ENCODE assay signal across 32 cellular contexts in the genomic region with DNA sequence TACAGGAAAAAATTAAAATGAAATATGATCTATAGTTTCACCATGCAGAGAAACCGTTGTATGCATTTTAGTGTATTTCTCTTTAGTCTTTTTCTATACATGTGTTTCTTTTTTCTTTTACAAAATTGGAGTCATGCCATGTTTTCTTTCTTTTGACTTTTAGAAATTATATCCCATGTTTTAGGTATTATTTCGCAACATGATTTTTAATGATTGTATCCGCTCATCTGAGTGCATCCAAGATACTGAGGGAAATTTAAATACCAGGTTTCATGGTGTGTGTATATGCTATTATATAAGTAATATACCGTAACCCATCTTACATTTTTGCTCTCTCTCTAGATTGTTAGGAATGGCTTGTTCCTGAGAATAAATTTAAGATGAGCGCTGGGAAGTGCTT.
"Had no signal": no experiment of that assay in that cellular context is flagged by ENCODE, and none has a peak within 500 bp of the region (broad histone marks: within the 10 kb centered on the region; RNA-seq: fewer than 3 reads in every experiment).

No MANE protein-coding gene starts in this region.

- H3K4me3 Mint-ChIP-seq: activated B cell treated with CpG ODN at 0.5 μM for 24 hours; activated CD8-positive, alpha-beta T cell treated with anti-CD3 and anti-CD28 coated beads for 36 hours; activated naive CD8-positive, alpha-beta T cell; activated T-cell treated with anti-CD3 and anti-CD28 coated beads, Interleukin-2, amount 50 U/mL, for 4 hours; activated T-helper 17 cell treated with anti-CD3 and anti-CD28 coated beads, Interleukin-2, amount 50 U/mL, for 72 hours; central memory CD8-positive, alpha-beta T cell; T-helper 1 cell treated with Interleukin-12 subunit alpha and Interleukin-12 subunit beta and Interleukin-4 antibody, amounts not matched to agents 30 μg/mL and 1 μg/mL, for 36 hours had no signal

- H3K27me3 ChIP-seq: brain microvascular endothelial cell, foreskin keratinocyte, gastrocnemius medialis, heart left ventricle had no signal

- H3K27ac Mint-ChIP-seq: activated B cell treated with CpG ODN at 0.5 μM for 24 hours; activated CD8-positive, alpha-beta T cell treated with anti-CD3 and anti-CD28 coated beads for 36 hours; activated naive CD8-positive, alpha-beta T cell; activated T-helper 17 cell treated with anti-CD3 and anti-CD28 coated beads, Interleukin-2, amount 50 U/mL, for 72 hours; T-helper 1 cell treated with Interleukin-12 subunit alpha and Interleukin-12 subunit beta and Interleukin-4 antibody, amounts not matched to agents 30 μg/mL and 1 μg/mL, for 36 hours had no signal

- H3K36me3 ChIP-seq: brain microvascular endothelial cell had no signal

- H3K4me1 Mint-ChIP-seq: activated B cell treated with CpG ODN at 0.5 μM for 24 hours; activated T-helper 17 cell treated with anti-CD3 and anti-CD28 coated beads, Interleukin-2, amount 50 U/mL, for 72 hours; central memory CD8-positive, alpha-beta T cell had no signal

- DNase-seq: activated B cell treated with CpG ODN at 0.5 μM for 24 hours; activated CD4-positive, alpha-beta T cell treated with anti-CD3 and anti-CD28 coated beads for 48 hours; activated CD4-positive, alpha-beta T cell treated with anti-CD3 and anti-CD28 coated beads, Interleukin-2, amount 50 U/mL, for 1 hour; activated CD4-positive, alpha-beta T cell treated with anti-CD3 and anti-CD28 coated beads, Interleukin-2, amount 50 U/mL, for 48 hours; activated CD8-positive, alpha-beta memory T cell treated with anti-CD3 and anti-CD28 coated beads for 24 hours; activated CD8-positive, alpha-beta T cell treated with anti-CD3 and anti-CD28 coated beads for 36 hours; activated effector memory CD4-positive, alpha-beta T cell treated with Interleukin-2 at 50 U/mL for 16 hours; activated gamma-delta T cell treated with Interleukin-2 at 50 U/mL for 16 hours; activated naive CD4-positive, alpha-beta T cell treated with anti-CD3 and anti-CD28 coated beads, Interleukin-2, amount 50 U/mL, for 16 hours; activated naive CD4-positive, alpha-beta T cell treated with Interleukin-2 at 50 U/mL for 16 hours; activated T-cell treated with anti-CD3 and anti-CD28 coated beads, Interleukin-2, amount 50 U/mL, for 4 hours; amniotic stem cell; anterior cingulate cortex; brain microvascular endothelial cell; cortex of kidney; dermis blood vessel endothelial cell; effector CD4-positive, alpha-beta T cell; foreskin keratinocyte; gastrocnemius medialis; glutamatergic neuron; heart left ventricle; T1000; WERI-Rb-1 had no signal

- H3K9me3 ChIP-seq: gastrocnemius medialis, heart left ventricle had no signal

- H3K4me3 ChIP-seq: gastrocnemius medialis, heart left ventricle had no signal

- H3K4me1 ChIP-seq: gastrocnemius medialis, heart left ventricle had no signal

- ATAC-seq: activated CD4-positive, CD25-positive, alpha-beta regulatory T cell treated with anti-CD3 and anti-CD28 coated beads, Interleukin-2, amount 50 U/mL, for 24 hours; activated CD8-positive, alpha-beta T cell treated with anti-CD3 and anti-CD28 coated beads for 36 hours; activated T-cell treated with anti-CD3 and anti-CD28 coated beads, Interleukin-2, amount 50 U/mL, for 4 hours; activated T-helper 17 cell treated with anti-CD3 and anti-CD28 coated beads, Interleukin-2, amount 50 U/mL, for 72 hours; esophagus mucosa; foreskin keratinocyte; gastrocnemius medialis; heart left ventricle had no signal

- H3K9me3 Mint-ChIP-seq: activated B cell treated with CpG ODN at 0.5 μM for 24 hours; activated CD8-positive, alpha-beta T cell treated with anti-CD3 and anti-CD28 coated beads for 36 hours; activated T-cell treated with anti-CD3 and anti-CD28 coated beads, Interleukin-2, amount 50 U/mL, for 4 hours; activated T-helper 17 cell treated with anti-CD3 and anti-CD28 coated beads, Interleukin-2, amount 50 U/mL, for 72 hours; central memory CD8-positive, alpha-beta T cell; T-helper 1 cell treated with Interleukin-12 subunit alpha and Interleukin-12 subunit beta and Interleukin-4 antibody, amounts not matched to agents 30 μg/mL and 1 μg/mL, for 36 hours had no signal

- FAIRE-seq: astrocyte, bronchial epithelial cell, colon had no signal

- H3K27ac ChIP-seq: brain microvascular endothelial cell, foreskin keratinocyte, gastrocnemius medialis, heart left ventricle, WERI-Rb-1 had no signal
